In genomic region chr13:111269508-111269907, GRCh38 we compare ENCODE assay signal across 1 cellular context.
TF ChIP-seq lines count a peak whose summit lies in the region.

No MANE protein-coding gene starts in this region.

TF ChIP-seq in HepG2, 621 proteins besides CTCF, POLR2A, EP300 and RAD21:
- TF ChIP-seq ZNF563 (CRISPR knock-in tag; IDR thresholded peaks at IDR 0.05) = no peak
- TF ChIP-seq, protein P1, sequence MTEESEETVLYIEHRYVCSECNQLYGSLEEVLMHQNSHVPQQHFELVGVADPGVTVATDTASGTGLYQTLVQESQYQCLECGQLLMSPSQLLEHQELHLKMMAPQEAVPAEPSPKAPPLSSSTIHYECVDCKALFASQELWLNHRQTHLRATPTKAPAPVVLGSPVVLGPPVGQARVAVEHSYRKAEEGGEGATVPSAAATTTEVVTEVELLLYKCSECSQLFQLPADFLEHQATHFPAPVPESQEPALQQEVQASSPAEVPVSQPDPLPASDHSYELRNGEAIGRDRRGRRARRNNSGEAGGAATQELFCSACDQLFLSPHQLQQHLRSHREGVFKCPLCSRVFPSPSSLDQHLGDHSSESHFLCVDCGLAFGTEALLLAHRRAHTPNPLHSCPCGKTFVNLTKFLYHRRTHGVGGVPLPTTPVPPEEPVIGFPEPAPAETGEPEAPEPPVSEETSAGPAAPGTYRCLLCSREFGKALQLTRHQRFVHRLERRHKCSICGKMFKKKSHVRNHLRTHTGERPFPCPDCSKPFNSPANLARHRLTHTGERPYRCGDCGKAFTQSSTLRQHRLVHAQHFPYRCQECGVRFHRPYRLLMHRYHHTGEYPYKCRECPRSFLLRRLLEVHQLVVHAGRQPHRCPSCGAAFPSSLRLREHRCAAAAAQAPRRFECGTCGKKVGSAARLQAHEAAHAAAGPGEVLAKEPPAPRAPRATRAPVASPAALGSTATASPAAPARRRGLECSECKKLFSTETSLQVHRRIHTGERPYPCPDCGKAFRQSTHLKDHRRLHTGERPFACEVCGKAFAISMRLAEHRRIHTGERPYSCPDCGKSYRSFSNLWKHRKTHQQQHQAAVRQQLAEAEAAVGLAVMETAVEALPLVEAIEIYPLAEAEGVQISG (CRISPR knock-in tag; IDR thresholded peaks at IDR 0.05) = peak; percentile 75
